ENCODE assay signal across 15 cellular contexts in the genomic region with DNA sequence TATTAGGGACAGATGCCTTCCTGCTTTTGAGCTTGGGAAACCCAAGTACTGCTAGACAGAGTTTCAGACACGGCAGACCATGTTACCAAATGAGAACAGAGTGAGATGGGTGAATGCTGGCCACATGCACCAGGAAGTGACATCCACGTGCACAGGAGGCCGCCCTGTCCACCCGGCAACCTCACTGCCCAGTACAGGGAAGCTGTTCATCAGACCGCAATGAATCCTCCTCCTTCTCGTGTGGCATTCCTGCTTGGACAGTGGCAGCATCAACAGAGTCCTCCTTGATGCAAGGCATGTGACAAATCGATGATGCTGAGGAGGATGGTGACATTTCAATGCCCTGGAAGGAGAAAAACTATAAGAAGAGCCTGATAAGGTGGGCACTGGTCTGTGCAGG.
A peak's percentile ranks its signal among the peaks of the same experiment; 100 is the strongest.
DNase-seq lines count a peak whose midpoint lies in the region; ATAC-seq and TF ChIP-seq lines count a peak whose summit lies in the region.
"Had no signal": no experiment of that assay in that cellular context is flagged by ENCODE, and none has a peak within 500 bp of the region (broad histone marks: within the 10 kb centered on the region; RNA-seq: fewer than 3 reads in every experiment).

No MANE protein-coding gene starts in this region.

- H3K9me3 ChIP-seq in right atrium auricular region = no peaks in the 10 kb centered on the region
- no peaks in the 10 kb centered on the region for H3K9me3 ChIP-seq in left ventricle myocardium inferior (replicated peaks)
- no peaks in the 10 kb centered on the region for H3K9me3 ChIP-seq in esophagus muscularis mucosa

- no peak overlapping the region for H3K4me3 ChIP-seq in right atrium auricular region
- no peak overlapping the region for H3K4me3 ChIP-seq in left ventricle myocardium inferior
- H3K4me3 ChIP-seq in esophagus muscularis mucosa = no peak overlapping the region
- H3K4me3 ChIP-seq: GM12878 had no signal

- DNase-seq in right atrium auricular region (ENCODE audit: low spot score) (peak; percentile 46), left ventricle myocardium inferior (no peak), esophagus muscularis mucosa (ENCODE audit: extremely low spot score) (peak; percentile 42), osteocyte (ENCODE audit: extremely low spot score, unreplicated experiment) (peak; percentile 68), DMS79 treated with DMSO at 0.1 percent for 48 hours (lab: John Stamatoyannopoulos, UW) (no peak), occipital lobe (lab: John Stamatoyannopoulos, UW) (no peak)
- DNase-seq: C1 segment of cervical spinal cord; Calu3; CD4-positive, alpha-beta T cell; DMS 273 treated with DMSO at 0.1 percent for 48 hours had no signal

- no peak overlapping the region for H3K27ac Mint-ChIP-seq in osteocyte (ENCODE audit: unreplicated experiment)
- H3K27ac Mint-ChIP-seq: B cell; CD4-positive, alpha-beta T cell had no signal

- no peak overlapping the region for H3K4me3 Mint-ChIP-seq in osteocyte (ENCODE audit: unreplicated experiment)
- H3K4me3 Mint-ChIP-seq: B cell; CD4-positive, alpha-beta T cell had no signal

- H3K27ac ChIP-seq in right atrium auricular region (no peak overlapping the region), left ventricle myocardium inferior (replicated peaks) (no peak overlapping the region), esophagus muscularis mucosa (replicated peaks in 1 of 4) (no peak overlapping the region)
- H3K27ac ChIP-seq: HL-60 had no signal

- no peaks in the 10 kb centered on the region for H3K36me3 ChIP-seq in right atrium auricular region
- H3K36me3 ChIP-seq in left ventricle myocardium inferior = no peaks in the 10 kb centered on the region
- H3K36me3 ChIP-seq in esophagus muscularis mucosa = no peaks in the 10 kb centered on the region

- peaks cover 23% of the 10 kb centered on the region for H3K9me3 Mint-ChIP-seq in osteocyte (ENCODE audit: unreplicated experiment)
- H3K9me3 Mint-ChIP-seq: CD4-positive, alpha-beta T cell had no signal

- no peak for TF ChIP-seq POLR2A in esophagus muscularis mucosa (IDR thresholded peaks at IDR 0.05; ENCODE audit: low read depth)

- H3K27me3 ChIP-seq in right atrium auricular region = no peaks in the 10 kb centered on the region
- peaks cover 89% of the 10 kb centered on the region for H3K27me3 ChIP-seq in left ventricle myocardium inferior (ENCODE audit: low read depth)
- H3K27me3 ChIP-seq in esophagus muscularis mucosa = peaks cover 0 to 59% (median 0%) of the 10 kb centered on the region in 4 donors

- intact Hi-C loops in left ventricle myocardium inferior (cut with micrococcal nuclease) = no loop called here
- intact Hi-C loops in esophagus muscularis mucosa (cut with DNase I) = no loop called here

- H3K36me3 Mint-ChIP-seq in osteocyte (ENCODE audit: unreplicated experiment) = no peaks in the 10 kb centered on the region

- H3K4me1 Mint-ChIP-seq in osteocyte (ENCODE audit: unreplicated experiment) = no peaks in the 10 kb centered on the region
- H3K4me1 Mint-ChIP-seq: B cell had no signal

- H3K4me1 ChIP-seq in right atrium auricular region (no peaks in the 10 kb centered on the region), left ventricle myocardium inferior (no peaks in the 10 kb centered on the region), esophagus muscularis mucosa (no peaks in the 10 kb centered on the region)

- no peak for TF ChIP-seq CTCF in right atrium auricular region (IDR thresholded peaks at IDR 0.05)
- TF ChIP-seq CTCF in left ventricle myocardium inferior (IDR thresholded peaks at IDR 0.05; ENCODE audit: borderline replicate concordance) = no peak
- TF ChIP-seq CTCF in esophagus muscularis mucosa (IDR thresholded peaks at IDR 0.05) = no peak
- TF ChIP-seq CTCF in osteocyte (IDR thresholded peaks at IDR 0.05) = no peak

- 73% methylated on average over 7 of the region's 7 CpGs for WGBS in esophagus muscularis mucosa

- no peak for TF ChIP-seq EP300 in esophagus muscularis mucosa (IDR thresholded peaks at IDR 0.05)

- no peaks in the 10 kb centered on the region for H3K27me3 Mint-ChIP-seq in osteocyte (ENCODE audit: unreplicated experiment)
- H3K27me3 Mint-ChIP-seq: B cell had no signal

- no peak for ATAC-seq in HG03432 (IDR thresholded peaks at IDR 0.05; ENCODE audit: unreplicated experiment)
- ATAC-seq: GM12878, HCT116 had no signal

Comparison
In these comparisons a context has a peak if more than half of its experiments do, and no peak if none do; other contexts are left out.
1. DNase-seq: peak in right atrium auricular region (single experiment), esophagus muscularis mucosa (single experiment) and osteocyte (single experiment); none in left ventricle myocardium inferior (single experiment), DMS79 treated with DMSO at 0.1 percent for 48 hours (single experiment) and occipital lobe (single experiment).